Comparison of ENCODE assay signal across 10 cellular contexts in the genomic region with DNA sequence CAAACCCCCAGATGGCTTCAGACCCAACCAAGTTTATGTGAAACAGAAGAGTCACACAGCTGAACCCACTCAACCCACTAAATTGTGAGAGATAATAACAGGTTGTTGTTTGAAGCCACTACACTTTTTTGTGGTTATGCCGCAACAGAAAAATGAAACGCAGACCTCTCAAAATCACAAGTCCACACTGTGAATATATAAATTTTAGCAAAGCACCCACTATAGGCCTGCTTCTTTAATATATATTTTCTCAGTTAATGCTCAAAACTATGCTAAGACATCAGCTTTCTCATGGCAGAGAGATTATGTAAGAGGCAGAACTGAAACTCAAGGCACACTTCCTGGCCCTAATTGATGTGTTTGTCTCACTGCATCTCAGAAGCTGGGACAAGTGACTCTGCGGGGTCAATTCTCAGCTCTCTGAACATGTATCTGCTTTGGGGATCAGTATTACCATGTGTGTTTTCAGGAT. TPM values are rescaled to one million over a fixed set of nuclear protein-coding genes. Genes with fewer than 3 reads are reported as not detected.
DNase-seq lines count a peak whose midpoint lies in the region; ATAC-seq and TF ChIP-seq lines count a peak whose summit lies in the region.
"Had no signal": no experiment of that assay in that cellular context is flagged by ENCODE, and none has a peak within 500 bp of the region (broad histone marks: within the 10 kb centered on the region; RNA-seq: fewer than 3 reads in every experiment).

No MANE protein-coding gene starts in this region.

- no peak for TF ChIP-seq POLR2A in esophagus squamous epithelium (IDR thresholded peaks at IDR 0.05)

- intact Hi-C loops in esophagus squamous epithelium (cut with DNase I): no loop called here

- no peaks in the 10 kb centered on the region for H3K9me3 ChIP-seq in esophagus squamous epithelium

- peaks cover 12% of the 10 kb centered on the region for H3K36me3 Mint-ChIP-seq in activated naive CD8-positive, alpha-beta T cell treated with anti-CD3 and anti-CD28 coated beads, Interleukin-2, amount 10 ng/mL, durations not matched to agents 7 days and 5 days
- H3K36me3 Mint-ChIP-seq in chondrocyte (ENCODE audit: low read depth): no peaks in the 10 kb centered on the region

- peak overlapping the region; percentile 85 for H3K27ac Mint-ChIP-seq in activated naive CD8-positive, alpha-beta T cell treated with anti-CD3 and anti-CD28 coated beads, Interleukin-2, amount 10 ng/mL, durations not matched to agents 7 days and 5 days
- no peak overlapping the region for H3K27ac Mint-ChIP-seq in chondrocyte (ENCODE audit: unreplicated experiment)

- peaks cover 29 to 78% (median 49%) of the 10 kb centered on the region in 3 donors for H3K4me1 ChIP-seq in esophagus squamous epithelium

- H3K4me1 Mint-ChIP-seq in activated naive CD8-positive, alpha-beta T cell treated with anti-CD3 and anti-CD28 coated beads, Interleukin-2, amount 10 ng/mL, durations not matched to agents 7 days and 5 days: peaks cover 64% of the 10 kb centered on the region
- peaks cover 18% of the 10 kb centered on the region for H3K4me1 Mint-ChIP-seq in chondrocyte (ENCODE audit: low read depth)

- no peaks in the 10 kb centered on the region for H3K36me3 ChIP-seq in esophagus squamous epithelium

- WGBS in esophagus squamous epithelium, 2 donors: 82 to 85% methylated on average over 3 of the region's 3 CpGs

- peaks cover 3% of the 10 kb centered on the region for H3K9me3 Mint-ChIP-seq in activated naive CD8-positive, alpha-beta T cell treated with anti-CD3 and anti-CD28 coated beads, Interleukin-2, amount 10 ng/mL, durations not matched to agents 7 days and 5 days
- H3K9me3 Mint-ChIP-seq in chondrocyte (ENCODE audit: low read depth): no peaks in the 10 kb centered on the region

- POLR2A ChIA-PET in activated naive CD8-positive, alpha-beta T cell treated with anti-CD3 and anti-CD28 coated beads, Interleukin-2, amount 10 ng/mL, durations not matched to agents 7 days and 5 days (lab: Charles Lee): interaction anchor here (0.9 to 2.4 kb wide), 5 partner anchors 9 to 27 kb away, joined by 4 to 32 read pairs (median 8); a partner anchor contains a TSS

- H3K4me3 Mint-ChIP-seq in activated naive CD8-positive, alpha-beta T cell treated with anti-CD3 and anti-CD28 coated beads, Interleukin-2, amount 10 ng/mL, durations not matched to agents 7 days and 5 days: peak overlapping the region; percentile 46
- no peak overlapping the region for H3K4me3 Mint-ChIP-seq in chondrocyte (ENCODE audit: unreplicated experiment)

- peak overlapping the region; percentile 51; the same call in 1 of the 2 replicates for H3K4me3 ChIP-seq in GM08714 (ENCODE audit: low read length)
- no peak overlapping the region for H3K4me3 ChIP-seq in esophagus squamous epithelium

- H3K27ac ChIP-seq in esophagus squamous epithelium: peak overlapping the region in 1 of 4 donors; percentile 9

- TF ChIP-seq CTCF in chondrocyte (IDR thresholded peaks at IDR 0.05) (no peak), esophagus squamous epithelium (IDR thresholded peaks at IDR 0.05) (no peak)

- no peaks in the 10 kb centered on the region for H3K27me3 Mint-ChIP-seq in activated naive CD8-positive, alpha-beta T cell treated with anti-CD3 and anti-CD28 coated beads, Interleukin-2, amount 10 ng/mL, durations not matched to agents 7 days and 5 days
- H3K27me3 Mint-ChIP-seq in chondrocyte (ENCODE audit: low read depth): no peaks in the 10 kb centered on the region

- no peaks in the 10 kb centered on the region for H3K27me3 ChIP-seq in esophagus squamous epithelium

- ATAC-seq in GM19463 (IDR thresholded peaks at IDR 0.05; ENCODE audit: unreplicated experiment) (peak; percentile 37), HG03342 (IDR thresholded peaks at IDR 0.05; ENCODE audit: unreplicated experiment) (peak; percentile 56), HG02970 (IDR thresholded peaks at IDR 0.05; ENCODE audit: low FRiP score, unreplicated experiment) (no peak)
- peak; percentile 70 for ATAC-seq in activated naive CD8-positive, alpha-beta T cell treated with anti-CD3 and anti-CD28 coated beads, Interleukin-2, amount 10 ng/mL, durations not matched to agents 7 days and 5 days (ENCODE audit: low read depth)

- no peak for DNase-seq in activated naive CD8-positive, alpha-beta T cell treated with anti-CD3 and anti-CD28 coated beads, Interleukin-2, amount 10 ng/mL, durations not matched to agents 7 days and 5 days
- no peak for DNase-seq in chondrocyte (ENCODE audit: low spot score)
- no peak for DNase-seq in hippocampal formation (lab: John Stamatoyannopoulos, UW)
- no peak for DNase-seq in esophagus squamous epithelium (lab: John Stamatoyannopoulos, UW)
- DNase-seq: anterior cingulate cortex, NCI-H526 had no signal

RNA-seq across cellular contexts. Expression of a gene that starts 27.7 kb away (rescaled TPM):
- 10 to 100 TPM; 18.3 to 19.8 TPM for total RNA-seq in activated naive CD8-positive, alpha-beta T cell treated with anti-CD3 and anti-CD28 coated beads, Interleukin-2, amount 10 ng/mL, durations not matched to agents 7 days and 5 days
- 2.1 to 5.1 TPM (median 4.6 TPM) in 3 replicates for total RNA-seq in chondrocyte
- total RNA-seq in esophagus squamous epithelium: 10 to 100 TPM in 3 of 4 donors, 1 to 10 TPM in 1; 9.2 to 22.9 (median 20.9) TPM

RNA-seq across cellular contexts. Expression of a gene that starts 57.8 kb away (rescaled TPM):
- 1 to 10 TPM; 3.0 to 3.7 TPM for total RNA-seq in activated naive CD8-positive, alpha-beta T cell treated with anti-CD3 and anti-CD28 coated beads, Interleukin-2, amount 10 ng/mL, durations not matched to agents 7 days and 5 days
- total RNA-seq in chondrocyte (6.2 to 7.0 TPM (median 6.8 TPM) in 3 replicates), esophagus squamous epithelium (10 to 100 TPM in 3 of 4 donors, 1 to 10 TPM in 1; 5.4 to 14.2 (median 11.8) TPM)
